ENCODE assay signal across 8 cellular contexts in the genomic region with DNA sequence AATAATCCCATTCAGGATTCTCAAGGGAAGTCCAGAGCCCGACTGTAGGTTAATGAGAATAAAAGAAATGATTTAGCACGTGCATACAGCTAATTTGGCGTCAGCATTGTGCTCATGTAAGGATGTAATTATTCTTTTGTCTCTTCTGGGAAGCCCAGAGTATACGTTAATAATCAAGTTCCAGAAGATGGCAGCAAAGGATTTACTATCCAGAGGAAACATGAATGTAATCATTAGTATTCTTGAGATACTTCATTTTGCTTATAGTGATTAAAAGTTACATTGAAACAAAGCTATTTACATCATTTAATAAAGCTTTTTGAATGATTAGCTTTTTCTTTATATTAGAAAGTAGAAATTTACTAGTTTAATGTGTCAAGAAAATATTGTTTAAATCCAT. TPM values are rescaled to one million over a fixed set of nuclear protein-coding genes. Genes with fewer than 3 reads are reported as not detected.
DNase-seq lines count a peak whose midpoint lies in the region; ATAC-seq and TF ChIP-seq lines count a peak whose summit lies in the region.

No MANE protein-coding gene starts in this region.

- no peaks in the 10 kb centered on the region for H3K9me3 Mint-ChIP-seq in natural killer cell
- no peaks in the 10 kb centered on the region for H3K9me3 Mint-ChIP-seq in naive thymus-derived CD4-positive, alpha-beta T cell

- no peaks in the 10 kb centered on the region for H3K36me3 ChIP-seq in uterus
- H3K36me3 ChIP-seq in naive thymus-derived CD4-positive, alpha-beta T cell (ENCODE audit: control insufficient read depth in 2 of 3, insufficient read depth in 3 of 3, low read length in 3 of 3) = no peaks in the 10 kb centered on the region

- H3K4me1 ChIP-seq in uterus = no peaks in the 10 kb centered on the region
- no peaks in the 10 kb centered on the region for H3K4me1 ChIP-seq in naive thymus-derived CD4-positive, alpha-beta T cell (ENCODE audit: control insufficient read depth in 2 of 2, insufficient read depth in 2 of 2, low read length in 2 of 2)

- no peak overlapping the region for H3K27ac Mint-ChIP-seq in natural killer cell
- no peak overlapping the region for H3K27ac Mint-ChIP-seq in naive thymus-derived CD4-positive, alpha-beta T cell

- no peaks in the 10 kb centered on the region for H3K4me1 Mint-ChIP-seq in natural killer cell
- peaks cover 0 to 3% (median 0%) of the 10 kb centered on the region in 7 donors for H3K4me1 Mint-ChIP-seq in naive thymus-derived CD4-positive, alpha-beta T cell

- no peak for ATAC-seq in natural killer cell
- no peak for ATAC-seq in HG03354 (IDR thresholded peaks at IDR 0.05; ENCODE audit: poor library complexity, severe bottlenecking, unreplicated experiment)
- no peak for ATAC-seq in naive thymus-derived CD4-positive, alpha-beta T cell

- no peaks in the 10 kb centered on the region for H3K9me3 ChIP-seq in uterus
- no peaks in the 10 kb centered on the region for H3K9me3 ChIP-seq in naive thymus-derived CD4-positive, alpha-beta T cell (ENCODE audit: control insufficient read depth in 2 of 3, low read length in 3 of 3)

- H3K27me3 Mint-ChIP-seq in natural killer cell (ENCODE audit: low read depth in 2 of 2) = peaks cover 0 to 12% of the 10 kb centered on the region in 2 donors
- peaks cover 0 to 11% (median 6%) of the 10 kb centered on the region in 5 donors for H3K27me3 Mint-ChIP-seq in naive thymus-derived CD4-positive, alpha-beta T cell

- no peak overlapping the region for H3K27ac ChIP-seq in uterus
- no peak overlapping the region for H3K27ac ChIP-seq in naive thymus-derived CD4-positive, alpha-beta T cell (ENCODE audit: low read depth, low read length)

- DNase-seq in SKM-1 treated with dmso at 0.1 percent for 144 hours (lab: John Stamatoyannopoulos, UW; ENCODE audit: unreplicated experiment) (peak; percentile 3), SKM-1 (lab: John Stamatoyannopoulos, UW; ENCODE audit: unreplicated experiment) (no peak), RKO (ENCODE audit: low spot score) (peak; percentile 65), foreskin melanocyte (peak; percentile 41), uterus (no peak), natural killer cell (no peak)
- no peak for DNase-seq in naive thymus-derived CD4-positive, alpha-beta T cell

- TF ChIP-seq CTCF in uterus (IDR thresholded peaks at IDR 0.05) = peak; percentile 43 to 56 (median 48)
- TF ChIP-seq CTCF in natural killer cell (IDR thresholded peaks at IDR 0.05) = no peak

- no peaks in the 10 kb centered on the region for H3K36me3 Mint-ChIP-seq in natural killer cell
- no peaks in the 10 kb centered on the region for H3K36me3 Mint-ChIP-seq in naive thymus-derived CD4-positive, alpha-beta T cell

- intact Hi-C loops in uterus (cut with DNase I; ENCODE audit: low total_unique reads) (no loop called here), natural killer cell (cut with micrococcal nuclease) (no loop called here)
- intact Hi-C loops in naive thymus-derived CD4-positive, alpha-beta T cell (cut with micrococcal nuclease) = no loop called here

- no peak for TF ChIP-seq POLR2A in uterus (IDR thresholded peaks at IDR 0.05)

- CTCF ChIA-PET in naive thymus-derived CD4-positive, alpha-beta T cell (lab: Charles Lee) = no interaction called here

- no peak overlapping the region for H3K4me3 ChIP-seq in uterus
- H3K4me3 ChIP-seq in naive thymus-derived CD4-positive, alpha-beta T cell (ENCODE audit: low read length) = no peak overlapping the region

- no peak overlapping the region for H3K4me3 Mint-ChIP-seq in natural killer cell
- no peak overlapping the region for H3K4me3 Mint-ChIP-seq in naive thymus-derived CD4-positive, alpha-beta T cell

- H3K27me3 ChIP-seq in uterus = no peaks in the 10 kb centered on the region
- no peaks in the 10 kb centered on the region for H3K27me3 ChIP-seq in naive thymus-derived CD4-positive, alpha-beta T cell (ENCODE audit: control insufficient read depth in 2 of 2, insufficient read depth in 2 of 2, low read length in 2 of 2)

- POLR2A ChIA-PET in naive thymus-derived CD4-positive, alpha-beta T cell (lab: Charles Lee) = no interaction called here

RNA-seq across cellular contexts. Expression of gene MAP9, which starts 27.1 kb away (rescaled TPM):
- total RNA-seq in uterus (10 to 100 TPM in 2 of 4 donors, 1 to 10 TPM in 2; 6.4 to 30.0 (median 18.2) TPM), natural killer cell (10 to 100 TPM in 2 of 3 donors, 1 to 10 TPM in 1; 9.4 to 17.6 (median 10.6) TPM)
- 10 to 100 TPM in 2 of 5 experiments, 1 to 10 TPM in 3; 3.2 to 20.5 (median 7.0) TPM for total RNA-seq in naive thymus-derived CD4-positive, alpha-beta T cell
- 1 to 10 TPM; 3.4 to 5.0 TPM for polyA plus RNA-seq in naive thymus-derived CD4-positive, alpha-beta T cell

Comparison
In these comparisons a context has a peak if more than half of its experiments do, and no peak if none do; other contexts are left out.
1. DNase-seq: peak in SKM-1 treated with dmso at 0.1 percent for 144 hours (single experiment), RKO (single experiment) and foreskin melanocyte (single experiment); none in SKM-1 (single experiment), uterus (0 of 2), natural killer cell (single experiment) and naive thymus-derived CD4-positive, alpha-beta T cell (0 of 9).